Comparison of ENCODE assay signal across 1 cellular context in the genomic region with DNA sequence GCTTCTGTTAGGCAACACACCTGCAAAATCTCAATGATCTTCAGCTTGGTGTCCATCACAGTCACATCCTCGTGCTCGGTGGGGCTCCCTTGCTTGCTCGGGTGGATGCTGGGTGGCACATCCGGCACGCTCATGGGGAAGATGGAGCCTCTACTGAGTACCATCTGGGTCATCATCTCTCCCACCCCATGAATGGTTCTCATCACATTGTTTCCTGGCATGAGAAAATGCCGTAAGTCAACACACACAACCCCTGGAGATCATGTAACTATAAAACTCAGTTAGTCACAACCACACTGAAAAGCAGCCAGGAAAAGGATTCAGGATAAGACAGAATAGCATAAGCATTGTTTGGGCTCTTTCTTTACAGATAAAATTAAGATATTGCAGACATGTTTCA.
TF ChIP-seq lines count a peak whose summit lies in the region.

No MANE protein-coding gene starts in this region.

TF ChIP-seq in HepG2, 621 proteins besides CTCF, POLR2A, EP300 and RAD21 (continued from another document):
- 0 out of 2 replicates have a peak, but pooled peaks have one; percentile 9 for TF ChIP-seq ZNF687 (CRISPR knock-in tag; IDR thresholded peaks at IDR 0.05)
- peak; percentile 54 for TF ChIP-seq RBM22 (optimal IDR thresholded peaks at IDR 0.05; ENCODE audit: low read length)
